ENCODE assay signal across 8 cellular contexts in genomic region chr1:183195146-183195571, GRCh38. TPM values are rescaled to one million over a fixed set of nuclear protein-coding genes. Genes with fewer than 3 reads are reported as not detected.
DNase-seq lines count a peak whose midpoint lies in the region; ATAC-seq, FAIRE-seq and TF ChIP-seq lines count a peak whose summit lies in the region.

No MANE protein-coding gene starts in this region.

- ATAC-seq in GM19397 (IDR thresholded peaks at IDR 0.05; ENCODE audit: unreplicated experiment) (peak; percentile 3), HG03196 (IDR thresholded peaks at IDR 0.05; ENCODE audit: unreplicated experiment) (peak; percentile 60), GM12878 (peak; percentile 70)

- RAD21 ChIA-PET in GM12878 (lab: Charles Lee; ENCODE audit: unreplicated experiment) = interaction anchor here (1.0 to 2.4 kb wide), 8 partner anchors 10 to 168 kb away, joined by 3 to 7 read pairs (median 5); no protein-coding TSS in a partner anchor

- H3K79me2 ChIP-seq in GM12878 (ENCODE audit: control insufficient read depth, insufficient read depth, low read length) = no peaks in the 10 kb centered on the region

- H3K9me3 ChIP-seq in GM12878 (replicated peaks; ENCODE audit: control insufficient read depth, insufficient read depth, low read length) = no peaks in the 10 kb centered on the region

- no TSS peak for BruUV-seq in GM12878 (replicated peaks; lab: Mats Ljungman, UMichigan)

- SMC1A ChIA-PET in GM12878 (lab: Charles Lee; ENCODE audit: uncharacterized antibody, unreplicated experiment) = interaction anchor here (0.7 to 2.1 kb wide), 11 partner anchors 10 to 80 kb away, joined by 3 to 12 read pairs (median 4); no protein-coding TSS in a partner anchor

- TF ChIP-seq RAD21 in GM12878 (IDR thresholded peaks at IDR 0.05; ENCODE audit: insufficient read depth, low read depth, low read length) = no peak

- no peak for TF ChIP-seq EP300 in GM12878 (IDR thresholded peaks at IDR 0.05; ENCODE audit: borderline replicate concordance in 1 of 2, control insufficient read depth in 1 of 2, low read depth in 2 of 2, low read length in 2 of 2)

- 0 out of 2 replicates have a peak overlapping the region, but pooled peaks have one; percentile 14 for H3K27ac ChIP-seq in GM12878 (ENCODE audit: control insufficient read depth, insufficient read depth)

- in situ Hi-C loops in ACHN (cut with HindIII; ENCODE audit: low pct_ligation_motif_present, low pct_unique_long_range_greater_than_20kb, low sequenced_read_pairs) (no loop called here), GM12878 (cut with MboI) (no loop called here)

- peak overlapping the region; percentile 58 for H2AFZ ChIP-seq in GM12878 (ENCODE audit: control insufficient read depth, low read depth, low read length)

- H3K36me3 ChIP-seq in GM12878 (ENCODE audit: control insufficient read depth in 2 of 2, insufficient read depth in 2 of 2, low read length in 1 of 2) = no peaks in the 10 kb centered on the region

- intact Hi-C loops in GM12878 (cut with micrococcal nuclease; ENCODE audit: unreplicated experiment) = no loop called here

- H4K20me1 ChIP-seq in GM12878 (ENCODE audit: control insufficient read depth, insufficient read depth) = no peaks in the 10 kb centered on the region

- DNase-seq in ACHN (peak; percentile 29), GM12878 (ENCODE audit: low read depth, low spot score) (no peak), D341Med (ENCODE audit: low spot score) (no peak)
- no peak for DNase-seq in stimulated activated CD8-positive, alpha-beta memory T cell treated with anti-CD3 and anti-CD28 coated beads, Interleukin-4, amount 100 ng/mL, for 48 hours
- no peak for DNase-seq in central memory CD4-positive, alpha-beta T cell
- DNase-seq in activated CD4-positive, alpha-beta T cell treated with anti-CD3 and anti-CD28 coated beads, Interleukin-2, amount 50 U/mL, for 48 hours = no peak

- no peak overlapping the region for H3K9ac ChIP-seq in GM12878 (ENCODE audit: control insufficient read depth, insufficient read depth, low read length)

- no peaks in the 10 kb centered on the region for H3K27me3 ChIP-seq in GM12878 (replicated peaks in 1 of 2; ENCODE audit: control insufficient read depth in 2 of 2, insufficient read depth in 2 of 2, low read length in 1 of 2)

- WGBS in GM12878 (ENCODE audit: insufficient coverage, insufficient replicate concordance, low lambda C conversion rate, missing lambda C conversion rate) = 37% methylated on average over 3 of the region's 3 CpGs

- peaks cover 12% of the 10 kb centered on the region for H3K4me1 ChIP-seq in GM12878 (ENCODE audit: control insufficient read depth, insufficient read depth, low read length)

- FAIRE-seq in GM12878 (lab: Jason Lieb, UNC) = no peak

- H3K4me2 ChIP-seq in GM12878 (ENCODE audit: control insufficient read depth, insufficient read depth) = peak overlapping the region; percentile 73

- POLR2A ChIA-PET in GM12878 (lab: Charles Lee) = interaction anchor here (0.6 to 1.5 kb wide), 5 partner anchors 11 to 120 kb away, joined by 3 to 6 read pairs (median 3); no protein-coding TSS in a partner anchor

- TF ChIP-seq POLR2A in GM12878 (IDR thresholded peaks at IDR 0.05; ENCODE audit: low read depth, low read length) = no peak

- H3K4me3 ChIP-seq in GM12878 = peak overlapping the region; percentile 42; the same call in 1 of the 2 replicates

- CTCF ChIA-PET in GM12878 (lab: Yijun Ruan, JAX) = interaction anchor here (0.9 to 2.6 kb wide), 5 partner anchors 10 to 82 kb away, joined by 3 to 10 read pairs (median 6); no protein-coding TSS in a partner anchor

- TF ChIP-seq CTCF in GM12878 (IDR thresholded peaks at IDR 0.05 in 2 of 3, conservative IDR thresholded peaks at IDR 0.05 in 1 of 3; ENCODE audit: control insufficient read depth in 2 of 3, extremely low read depth in 1 of 3, insufficient read depth in 1 of 3, low read depth in 3 of 3, low read length in 3 of 3) = no peak

TF ChIP-seq in GM12878, 131 proteins besides CTCF, POLR2A, EP300 and RAD21 (continues in another document):
- no peak for TF ChIP-seq ELK1 (IDR thresholded peaks at IDR 0.05; ENCODE audit: low read depth, low read length)
- TF ChIP-seq CEBPZ (IDR thresholded peaks at IDR 0.05; ENCODE audit: low read depth, low read length) = no peak
- TF ChIP-seq ZNF622 (IDR thresholded peaks at IDR 0.05) = no peak
- no peak for TF ChIP-seq WRNIP1 (IDR thresholded peaks at IDR 0.05; ENCODE audit: borderline replicate concordance, low read depth, low read length)
- no peak for TF ChIP-seq NKRF (conservative IDR thresholded peaks at IDR 0.05)
- TF ChIP-seq CHD4 (IDR thresholded peaks at IDR 0.05) = no peak
- no peak; a peak in 1 of 4 replicates for TF ChIP-seq ETV6 (conservative IDR thresholded peaks at IDR 0.05 in 1 of 2, IDR thresholded peaks at IDR 0.05 in 1 of 2; ENCODE audit: borderline replicate concordance in 1 of 2, low read depth in 1 of 2)

RNA-seq across cellular contexts. Expression of gene LAMC2, which starts 9.1 kb away (rescaled TPM):
- 0.33 and 0.44 TPM in 2 replicates for total RNA-seq in GM12878 (2013; cell fraction: nucleolus; rRNA removed)
- 0.85 and 0.98 TPM in 2 replicates for total RNA-seq in GM12878 (2014; rRNA removed)
- 1.1 and 1.2 TPM in 2 replicates for total RNA-seq in GM12878 (2014; rRNA removed; fragmentation: Illumina TruSeq; extraction: Trizol)
- 1.1 and 1.5 TPM in 2 replicates for total RNA-seq in GM12878 (2021)
- 0.08 TPM for polyA plus RNA-seq in GM12878 (2011; ENCODE audit: low read depth)
- polyA plus RNA-seq in GM12878 (2011; rRNA removed) = 0.17 and 0.27 TPM in 2 replicates
- polyA plus RNA-seq in GM12878 (2011; cell fraction: cytosol; rRNA removed) = 0.06 and 0.10 TPM in 2 replicates
- polyA plus RNA-seq in GM12878 (2011; cell fraction: nucleus; rRNA removed) = 0.06 and 0.10 TPM in 2 replicates
- polyA plus RNA-seq in GM12878 (2012) = 0.13 and 0.14 TPM in 2 replicates
- 0.78 and 0.93 TPM in 2 replicates for polyA plus RNA-seq in GM12878 (2014; fragmentation: Illumina TruSeq; extraction: Trizol)
- polyA plus RNA-seq in GM12878 (2014; fragmentation: Nextera tagmentation; extraction: Ambion mirVana) = under 1 TPM; 0.77 to 0.93 TPM
- polyA plus RNA-seq in GM12878 (2014; rRNA removed) = 0.74 and 0.92 TPM in 2 replicates
- 1 to 10 TPM in 1 of 2 experiments, under 1 TPM in 1; 0.82 to 1.1 TPM for polyA plus RNA-seq in GM12878 (2016; fragmentation: Nextera tagmentation; extraction: Ambion mirVana)
- 0.21 and 0.29 TPM in 2 replicates for polyA minus RNA-seq in GM12878 (2011; rRNA and poly(A)+ RNA removed)
- 0.27 TPM in 1 of 2 replicates, not detected in the other for polyA minus RNA-seq in GM12878 (2011; cell fraction: cytosol; rRNA and poly(A)+ RNA removed)
- under 0.01 and 0.10 TPM in 2 replicates for polyA minus RNA-seq in GM12878 (2011; cell fraction: nucleus; rRNA and poly(A)+ RNA removed)

Comparison
In these comparisons a context has a peak if more than half of its experiments do, and no peak if none do; other contexts are left out.
1. ATAC-seq: peak in every context shown above with its lines; median percentile 70 in GM12878; 60 in HG03196; 3 in GM19397.